32 cellular contexts compared by ENCODE assay signal in genomic region chr6:91042656-91043055, GRCh38.
"Had no signal": no experiment of that assay in that cellular context is flagged by ENCODE, and none has a peak within 500 bp of the region (broad histone marks: within the 10 kb centered on the region; RNA-seq: fewer than 3 reads in every experiment).

No MANE protein-coding gene starts in this region.

- H3K27me3 ChIP-seq: adrenal gland, body of pancreas, breast epithelium, cardiac muscle cell, colonic mucosa, gastrocnemius medialis, heart right ventricle had no signal

- DNase-seq: activated CD4-positive, alpha-beta memory T cell treated with anti-CD3 and anti-CD28 coated beads for 36 hours; activated CD4-positive, alpha-beta T cell treated with anti-CD3 and anti-CD28 coated beads for 36 hours; activated CD4-positive, alpha-beta T cell treated with anti-CD3 and anti-CD28 coated beads, Interleukin-2, amount 10 ng/mL, durations not matched to agents 24 days and 14 days; activated CD4-positive, CD25-positive, alpha-beta regulatory T cell; activated CD4-positive, CD25-positive, alpha-beta regulatory T cell treated with anti-CD3 and anti-CD28 coated beads, Interleukin-2, amount 50 U/mL, for 72 hours; activated CD8-positive, alpha-beta memory T cell treated with anti-CD3 and anti-CD28 coated beads, Interleukin-2, amount 10 ng/mL, durations not matched to agents 7 days and 5 days; activated CD8-positive, alpha-beta memory T cell treated with anti-CD3 and anti-CD28 coated beads, Interleukin-2, amount 50 U/mL, for 4 hours; activated CD8-positive, alpha-beta T cell treated with anti-CD3 and anti-CD28 coated beads, Interleukin-2, amount 10 ng/mL, durations not matched to agents 7 days and 5 days; activated effector memory CD4-positive, alpha-beta T cell treated with anti-CD3 and anti-CD28 coated beads, Interleukin-2, amount 50 U/mL, for 16 hours; activated naive CD4-positive, alpha-beta T cell treated with anti-CD3 and anti-CD28 coated beads for 36 hours; activated naive CD8-positive, alpha-beta T cell treated with anti-CD3 and anti-CD28 coated beads for 36 hours; activated naive CD8-positive, alpha-beta T cell treated with anti-CD3 and anti-CD28 coated beads, Interleukin-2, amount 50 U/mL, for 24 hours; activated T-cell treated with anti-CD3 and anti-CD28 coated beads, Interleukin-2, amount 50 U/mL, for 1 hour; activated T-cell treated with anti-CD3 and anti-CD28 coated beads, Interleukin-2, amount 50 U/mL, for 48 hours; adrenal gland; amygdala; aorta; body of pancreas; central memory CD4-positive, alpha-beta T cell; cerebellar nuclear complex; colonic mucosa; effector CD8-positive, alpha-beta T cell; foreskin fibroblast; gastrocnemius medialis; heart right ventricle; T-helper 1 cell; T-helper 17 cell had no signal

- H3K27ac ChIP-seq: adrenal gland, body of pancreas, breast epithelium, cardiac muscle cell, colonic mucosa, epithelial cell of prostate, gastrocnemius medialis, heart right ventricle had no signal

- H3K36me3 ChIP-seq: adrenal gland, breast epithelium, cardiac muscle cell, colonic mucosa, gastrocnemius medialis, heart right ventricle had no signal

- FAIRE-seq: endometrium, endothelial cell of umbilical vein had no signal

- H3K4me3 ChIP-seq: adrenal gland, body of pancreas, breast epithelium, cardiac muscle cell, colonic mucosa, gastrocnemius medialis, heart right ventricle had no signal
